In genomic region chr16:68387301-68387700, GRCh38 we compare ENCODE assay signal across 27 cellular contexts.
DNase-seq lines count a peak whose midpoint lies in the region; ATAC-seq, FAIRE-seq and TF ChIP-seq lines count a peak whose summit lies in the region.
"Had no signal": no experiment of that assay in that cellular context is flagged by ENCODE, and none has a peak within 500 bp of the region (broad histone marks: within the 10 kb centered on the region; RNA-seq: fewer than 3 reads in every experiment).

No MANE protein-coding gene starts in this region.

- H3K4me3 Mint-ChIP-seq in GM23338 (no peak overlapping the region), neural progenitor cell (no peak overlapping the region)
- H3K4me3 Mint-ChIP-seq: CD14-positive monocyte; natural killer cell; T-helper 2 cell treated with Interferon-gamma antibody and Interleukin-4, amounts not matched to agents 5 μg/mL and 100 μg/mL, for 36 hours had no signal

- intact Hi-C loops in kidney (cut with DNase I): no loop called here
- intact Hi-C loops in gastrocnemius medialis (cut with DNase I; ENCODE audit: low total_unique reads): no loop called here

- ATAC-seq in GM23338 (peak; percentile 83), RWPE2 (ENCODE audit: low read depth) (no peak), gastrocnemius medialis (no peak), GM21423 (IDR thresholded peaks at IDR 0.05; ENCODE audit: unreplicated experiment) (no peak)
- ATAC-seq: natural killer cell, SK-N-SH treated with all-trans-retinoic acid at 6 μM for 48 hours had no signal

- no peak for FAIRE-seq in kidney (lab: Jason Lieb, UNC)
- FAIRE-seq: islet of Langerhans had no signal

- DNase-seq in GM23338 (ENCODE audit: low spot score) (peak; percentile 76), RWPE2 (ENCODE audit: low spot score) (peak; percentile 59), kidney (peak; percentile 68), neural progenitor cell (ENCODE audit: low spot score) (peak; percentile 28), BE2C (no peak), gastrocnemius medialis (no peak), RPMI8226 (no peak)
- DNase-seq: activated gamma-delta T cell; cortex of kidney; KBM-7; mesenchymal stem cell; MM.1S; natural killer cell; NCI-H1436; NCI-H510A; NK-92 treated with Interleukin-12 subunit alpha and Interleukin-12 subunit beta, amount 100 ng/mL, for 24 hours; ovary; stimulated activated CD8-positive, alpha-beta memory T cell treated with anti-CD3 and anti-CD28 coated beads, Interleukin-4, amount 100 ng/mL, for 48 hours had no signal

- H3K4me1 ChIP-seq in GM23338 (ENCODE audit: insufficient read depth): peaks cover 38% of the 10 kb centered on the region
- no peaks in the 10 kb centered on the region for H3K4me1 ChIP-seq in RWPE2 (ENCODE audit: insufficient read depth, poor library complexity, severe bottlenecking)
- H3K4me1 ChIP-seq in kidney (ENCODE audit: control insufficient read depth in 1 of 2, insufficient read depth in 1 of 2, low read depth in 1 of 2, low read length in 2 of 2): no peaks in the 10 kb centered on the region
- H3K4me1 ChIP-seq in neural progenitor cell: peaks cover 24% of the 10 kb centered on the region
- H3K4me1 ChIP-seq in BE2C: no peaks in the 10 kb centered on the region
- peaks cover 8 to 14% of the 10 kb centered on the region in 2 donors for H3K4me1 ChIP-seq in gastrocnemius medialis
- H3K4me1 ChIP-seq: adrenal gland, heart left ventricle had no signal

- peaks cover 55% of the 10 kb centered on the region for H3K4me1 Mint-ChIP-seq in GM23338
- H3K4me1 Mint-ChIP-seq in neural progenitor cell: peaks cover 27% of the 10 kb centered on the region

- in situ Hi-C loops in gastrocnemius medialis (cut with MboI; ENCODE audit: low sequenced_read_pairs in 4 of 4): loop anchor here in 1 of 4 donors (25.0 kb wide), 1 partner anchor 125 kb away; no protein-coding TSS in a partner anchor

- no peak for TF ChIP-seq CTCF in GM23338 (conservative IDR thresholded peaks at IDR 0.05; ENCODE audit: low read depth in 2 of 2)
- no peak for TF ChIP-seq CTCF in RWPE2 (IDR thresholded peaks at IDR 0.05; ENCODE audit: poor library complexity, severe bottlenecking)
- no peak for TF ChIP-seq CTCF in kidney (IDR thresholded peaks at IDR 0.05; ENCODE audit: borderline replicate concordance, extremely low read depth, insufficient read depth)
- TF ChIP-seq CTCF in neural progenitor cell (IDR thresholded peaks at IDR 0.05): no peak
- TF ChIP-seq CTCF in BE2C (IDR thresholded peaks at IDR 0.05; ENCODE audit: low read depth, low read length): no peak
- TF ChIP-seq CTCF in gastrocnemius medialis (IDR thresholded peaks at IDR 0.05 in 4 of 5, conservative IDR thresholded peaks at IDR 0.05 in 1 of 5): no peak

- H3K36me3 ChIP-seq in GM23338 (ENCODE audit: insufficient read depth): no peaks in the 10 kb centered on the region
- H3K36me3 ChIP-seq in RWPE2 (ENCODE audit: low read depth): no peaks in the 10 kb centered on the region
- no peaks in the 10 kb centered on the region for H3K36me3 ChIP-seq in kidney (ENCODE audit: control insufficient read depth in 1 of 2, insufficient read depth in 2 of 2, low read length in 2 of 2)
- no peaks in the 10 kb centered on the region for H3K36me3 ChIP-seq in neural progenitor cell
- H3K36me3 ChIP-seq in BE2C: no peaks in the 10 kb centered on the region
- H3K36me3 ChIP-seq in gastrocnemius medialis: no peaks in the 10 kb centered on the region
- H3K36me3 ChIP-seq: adrenal gland, heart left ventricle, ovary, right atrium auricular region had no signal

- H3K4me2 ChIP-seq in GM23338: no peak overlapping the region
- H3K4me2 ChIP-seq in neural progenitor cell: no peak overlapping the region

- H4K20me1 ChIP-seq in GM23338 (replicated peaks; ENCODE audit: insufficient read depth) (no peaks in the 10 kb centered on the region), neural progenitor cell (ENCODE audit: low read depth) (no peaks in the 10 kb centered on the region)

- H3K27me3 Mint-ChIP-seq in GM23338 (ENCODE audit: insufficient read depth, low read depth, poor library complexity) (peaks cover 10% of the 10 kb centered on the region), neural progenitor cell (ENCODE audit: insufficient read depth, low read depth) (peaks cover 13% of the 10 kb centered on the region)

- no peak overlapping the region for H3K4me3 ChIP-seq in GM23338
- H3K4me3 ChIP-seq in RWPE2 (ENCODE audit: severe bottlenecking): no peak overlapping the region
- no peak overlapping the region for H3K4me3 ChIP-seq in kidney (ENCODE audit: low read length in 2 of 2)
- no peak overlapping the region for H3K4me3 ChIP-seq in neural progenitor cell
- H3K4me3 ChIP-seq in BE2C (ENCODE audit: low read depth, low read length): no peak overlapping the region
- H3K4me3 ChIP-seq in gastrocnemius medialis: no peak overlapping the region
- H3K4me3 ChIP-seq: adrenal gland, heart left ventricle, ovary, right atrium auricular region had no signal

- H3K79me2 ChIP-seq in GM23338 (replicated peaks; ENCODE audit: insufficient read depth) (no peaks in the 10 kb centered on the region), neural progenitor cell (ENCODE audit: low read depth) (no peaks in the 10 kb centered on the region)

- H3K27ac Mint-ChIP-seq in GM23338 (peak overlapping the region; percentile 60; the same call in 1 of the 2 replicates), neural progenitor cell (peak overlapping the region; percentile 79)
- H3K27ac Mint-ChIP-seq: CD14-positive monocyte; natural killer cell; T-helper 2 cell treated with Interferon-gamma antibody and Interleukin-4, amounts not matched to agents 5 μg/mL and 100 μg/mL, for 36 hours had no signal

- H3K27me3 ChIP-seq in GM23338 (ENCODE audit: insufficient read depth): no peaks in the 10 kb centered on the region
- H3K27me3 ChIP-seq in RWPE2 (ENCODE audit: insufficient read depth, poor library complexity, severe bottlenecking): no peaks in the 10 kb centered on the region
- H3K27me3 ChIP-seq in neural progenitor cell: no peaks in the 10 kb centered on the region
- no peaks in the 10 kb centered on the region for H3K27me3 ChIP-seq in BE2C
- H3K27me3 ChIP-seq in gastrocnemius medialis: no peaks in the 10 kb centered on the region
- H3K27me3 ChIP-seq: adrenal gland, heart left ventricle, ovary, right atrium auricular region had no signal

- H3K9me2 ChIP-seq in GM23338 (ENCODE audit: insufficient read depth): no peaks in the 10 kb centered on the region

- H3F3A ChIP-seq in GM23338 (replicated peaks; ENCODE audit: low read depth) (no peaks in the 10 kb centered on the region), neural progenitor cell (ENCODE audit: low read depth) (peaks cover 13% of the 10 kb centered on the region)

- no peaks in the 10 kb centered on the region for H3K9me3 ChIP-seq in RWPE2 (ENCODE audit: severe bottlenecking)
- H3K9me3 ChIP-seq in kidney (ENCODE audit: control insufficient read depth in 1 of 2, low read length in 2 of 2): no peaks in the 10 kb centered on the region
- no peaks in the 10 kb centered on the region for H3K9me3 ChIP-seq in neural progenitor cell (ENCODE audit: low read depth)
- no peaks in the 10 kb centered on the region for H3K9me3 ChIP-seq in BE2C
- no peaks in the 10 kb centered on the region for H3K9me3 ChIP-seq in gastrocnemius medialis
- H3K9me3 ChIP-seq: adrenal gland, heart left ventricle, ovary, right atrium auricular region had no signal

- H3K9me3 Mint-ChIP-seq in GM23338 (no peaks in the 10 kb centered on the region), neural progenitor cell (no peaks in the 10 kb centered on the region)
- H3K9me3 Mint-ChIP-seq: natural killer cell; T-helper 2 cell treated with Interferon-gamma antibody and Interleukin-4, amounts not matched to agents 5 μg/mL and 100 μg/mL, for 36 hours had no signal

- H3K36me3 Mint-ChIP-seq in GM23338 (ENCODE audit: low read depth): no peaks in the 10 kb centered on the region
- H3K36me3 Mint-ChIP-seq in neural progenitor cell: no peaks in the 10 kb centered on the region
- H3K36me3 Mint-ChIP-seq: CD14-positive monocyte, natural killer cell had no signal

- TF ChIP-seq POLR2A in gastrocnemius medialis (IDR thresholded peaks at IDR 0.05): no peak

- peak overlapping the region; percentile 63; the same call in 1 of the 2 replicates for H2AFZ ChIP-seq in GM23338
- no peak overlapping the region for H2AFZ ChIP-seq in neural progenitor cell (replicated peaks)

- H3K27ac ChIP-seq in GM23338 (ENCODE audit: low read depth) (no peak overlapping the region), RWPE2 (ENCODE audit: poor library complexity, severe bottlenecking) (no peak overlapping the region), kidney (ENCODE audit: low read depth in 2 of 2, low read length in 2 of 2) (no peak overlapping the region), neural progenitor cell (no peak overlapping the region), gastrocnemius medialis (no peak overlapping the region)
- H3K27ac ChIP-seq: adrenal gland, heart left ventricle, ovary, right atrium auricular region, VCaP had no signal

- H3K9ac ChIP-seq in kidney (ENCODE audit: low read length in 2 of 2) (no peak overlapping the region), neural progenitor cell (no peak overlapping the region)

TF ChIP-seq in GM23338, 12 proteins besides CTCF, POLR2A, EP300 and RAD21 (continues in another document):
- TF ChIP-seq NANOG (IDR thresholded peaks at IDR 0.05; ENCODE audit: borderline replicate concordance) (no peak), CREB1 (CRISPR knock-in tag; IDR thresholded peaks at IDR 0.05; ENCODE audit: low read depth) (no peak), JUNB (IDR thresholded peaks at IDR 0.05; ENCODE audit: unreplicated experiment) (no peak), POLR2AphosphoS5 (IDR thresholded peaks at IDR 0.05; ENCODE audit: low read depth) (no peak), STAT1 (IDR thresholded peaks at IDR 0.05; ENCODE audit: unreplicated experiment) (no peak)

Comparison
In these comparisons a context has a peak if more than half of its experiments do, and no peak if none do; other contexts are left out.
1. DNase-seq: peak in GM23338 (single experiment), RWPE2 (single experiment), kidney (single experiment) and neural progenitor cell (single experiment); none in BE2C (single experiment), gastrocnemius medialis (0 of 2) and RPMI8226 (single experiment).